In genomic region chr5:103375863-103376591, GRCh38 we compare ENCODE assay signal across 19 cellular contexts.
"Had no signal": no experiment of that assay in that cellular context is flagged by ENCODE, and none has a peak within 500 bp of the region (broad histone marks: within the 10 kb centered on the region; RNA-seq: fewer than 3 reads in every experiment).

No MANE protein-coding gene starts in this region.

- H3K27ac Mint-ChIP-seq: neural progenitor cell, T-cell had no signal

- H3K36me3 Mint-ChIP-seq: neural progenitor cell, T-cell had no signal

- H3K9me3 Mint-ChIP-seq: T-cell had no signal

- H3K4me1 Mint-ChIP-seq: T-cell had no signal

- H3K4me3 Mint-ChIP-seq: neural progenitor cell, T-cell had no signal

- H3K36me3 ChIP-seq: ascending aorta, cardiac muscle cell, left ventricle myocardium inferior, neural progenitor cell, ovary, sigmoid colon, stomach had no signal

- H2AFZ ChIP-seq: neural progenitor cell had no signal

- H3K9ac ChIP-seq: neural progenitor cell had no signal

- H3K4me3 ChIP-seq: ascending aorta, cardiac muscle cell, left ventricle myocardium inferior, neural progenitor cell, ovary, sigmoid colon, stomach, testis had no signal

- DNase-seq: activated CD4-positive, CD25-positive, alpha-beta regulatory T cell treated with anti-CD3 and anti-CD28 coated beads, Interleukin-2, amount 50 U/mL, for 72 hours; activated naive CD4-positive, alpha-beta T cell treated with Interleukin-2 at 50 U/mL for 16 hours; hippocampal formation; kidney; left ventricle myocardium inferior; mesendoderm; ovary; sigmoid colon; stimulated activated CD4-positive, alpha-beta T cell treated with anti-CD3 and anti-CD28 coated beads, Interleukin-1b, Interleukin-23, amount 100 ng/mL, for 48 hours; stomach; T-cell; T1000; testis had no signal

- FAIRE-seq: colon, endometrium, kidney had no signal

- H3K9me3 ChIP-seq: ascending aorta, left ventricle myocardium inferior, ovary, sigmoid colon, stomach, testis had no signal

- H3K27ac ChIP-seq: ascending aorta, cardiac muscle cell, left ventricle myocardium inferior, neural progenitor cell, ovary, sigmoid colon, stomach, testis had no signal

- ATAC-seq: esophagus mucosa, T-cell had no signal

- H3K4me1 ChIP-seq: ascending aorta, neural progenitor cell, sigmoid colon, testis had no signal

- H3K27me3 ChIP-seq: ascending aorta, cardiac muscle cell, ovary, sigmoid colon, stomach, testis had no signal

- H3K4me2 ChIP-seq: neural progenitor cell had no signal
